In the genomic region with DNA sequence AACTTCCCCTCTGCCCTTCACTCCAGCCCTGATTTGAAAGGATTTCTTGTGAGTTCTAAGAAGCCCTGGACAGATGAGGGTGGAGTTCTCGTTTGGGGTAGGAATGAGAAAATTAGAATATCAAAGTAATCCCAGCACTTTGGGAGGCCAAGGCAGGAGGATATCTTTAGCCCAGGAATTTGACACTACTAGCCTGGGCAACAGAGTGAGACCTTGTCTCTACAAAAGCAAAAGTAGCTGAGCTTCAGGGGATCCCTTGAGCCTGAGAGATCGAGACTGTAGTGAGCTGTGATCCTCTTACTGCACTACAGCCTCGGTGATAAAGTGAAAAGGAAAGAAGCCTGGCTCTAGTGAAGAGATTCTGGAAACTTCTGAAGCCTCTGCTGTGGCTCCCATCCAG, we compare ENCODE assay signal across 26 cellular contexts.
"Had no signal": no experiment of that assay in that cellular context is flagged by ENCODE, and none has a peak within 500 bp of the region (broad histone marks: within the 10 kb centered on the region; RNA-seq: fewer than 3 reads in every experiment).

No MANE protein-coding gene starts in this region.

- H3K4me3 ChIP-seq: colonic mucosa, esophagus muscularis mucosa, gastroesophageal sphincter, heart left ventricle, hepatocyte, lung, mucosa of descending colon, psoas muscle, suprapubic skin, vagina had no signal

- H3K9me3 ChIP-seq: colonic mucosa, esophagus muscularis mucosa, gastroesophageal sphincter, heart left ventricle, mucosa of descending colon, psoas muscle, suprapubic skin, vagina had no signal

- H3K27me3 Mint-ChIP-seq: dendritic cell treated with granulocyte-macrophage colony-stimulating factor and Interleukin-4, amounts not matched to agents 40 ng/mL and 50 ng/mL, for 4 days; memory B cell; naive thymus-derived CD4-positive, alpha-beta T cell; stimulated activated naive B cell treated with anti-CD40 and anti-IgM and Interleukin-4, amounts not matched to agents 10 μg/mL and 1 μg/mL and 100 μg/mL, for 72 hours; stimulated activated naive CD8-positive, alpha-beta T cell treated with anti-CD3 and anti-CD28 coated beads, Interleukin-15, amount 100 ng/mL, for 72 hours had no signal

- H2AFZ ChIP-seq: hepatocyte had no signal

- H3K4me1 Mint-ChIP-seq: memory B cell; mesothelial cell of epicardium; stimulated activated naive B cell treated with anti-CD40 and anti-IgM and Interleukin-4, amounts not matched to agents 10 μg/mL and 1 μg/mL and 100 μg/mL, for 72 hours; stimulated activated naive CD8-positive, alpha-beta T cell treated with anti-CD3 and anti-CD28 coated beads, Interleukin-15, amount 100 ng/mL, for 72 hours had no signal

- H3K36me3 Mint-ChIP-seq: stimulated activated naive B cell treated with anti-CD40 and anti-IgM and Interleukin-4, amounts not matched to agents 10 μg/mL and 1 μg/mL and 100 μg/mL, for 72 hours had no signal

- H3K4me1 ChIP-seq: colonic mucosa, esophagus muscularis mucosa, foreskin keratinocyte, psoas muscle, suprapubic skin, vagina had no signal

- H3K4me2 ChIP-seq: hepatocyte had no signal

- DNase-seq: colonic mucosa; effector CD8-positive, alpha-beta T cell; foreskin keratinocyte; heart left ventricle; left cardiac atrium; mucosa of descending colon; naive thymus-derived CD4-positive, alpha-beta T cell; nucleus accumbens; psoas muscle; right cardiac atrium; small intestine; stimulated activated CD4-positive, alpha-beta T cell treated with anti-CD3 and anti-CD28 coated beads, Interleukin-15, amount 100 ng/mL, for 24 hours; stimulated activated CD4-positive, alpha-beta T cell treated with anti-CD3 and anti-CD28 coated beads, Interleukin-2, amount 100 ng/mL, for 48 hours; stimulated activated naive B cell treated with anti-CD40 and anti-IgM and Interleukin-4, amounts not matched to agents 10 μg/mL and 1 μg/mL and 100 μg/mL, for 72 hours; stimulated activated naive CD8-positive, alpha-beta T cell treated with anti-CD3 and anti-CD28 coated beads, Interleukin-15, amount 100 ng/mL, for 72 hours; trophoblast cell had no signal

- H3K27me3 ChIP-seq: colonic mucosa, esophagus muscularis mucosa, foreskin keratinocyte, gastroesophageal sphincter, heart left ventricle, hepatocyte, suprapubic skin, vagina had no signal

- H3K36me3 ChIP-seq: colonic mucosa, heart left ventricle, suprapubic skin, vagina had no signal

- H3K27ac ChIP-seq: colonic mucosa, foreskin keratinocyte, gastroesophageal sphincter, heart left ventricle, hepatocyte, psoas muscle, suprapubic skin, vagina had no signal

- ATAC-seq: foreskin keratinocyte; gastroesophageal sphincter; heart left ventricle; left cardiac atrium; mucosa of descending colon; naive thymus-derived CD4-positive, alpha-beta T cell; psoas muscle; right cardiac atrium; stimulated activated naive B cell treated with anti-CD40 and anti-IgM and Interleukin-4, amounts not matched to agents 10 μg/mL and 1 μg/mL and 100 μg/mL, for 72 hours; stimulated activated naive CD8-positive, alpha-beta T cell treated with anti-CD3 and anti-CD28 coated beads, Interleukin-15, amount 100 ng/mL, for 72 hours had no signal

- H3K4me3 Mint-ChIP-seq: dendritic cell treated with granulocyte-macrophage colony-stimulating factor and Interleukin-4, amounts not matched to agents 40 ng/mL and 50 ng/mL, for 4 days; memory B cell; mesothelial cell of epicardium; naive thymus-derived CD4-positive, alpha-beta T cell; nephron; stimulated activated naive B cell treated with anti-CD40 and anti-IgM and Interleukin-4, amounts not matched to agents 10 μg/mL and 1 μg/mL and 100 μg/mL, for 72 hours; stimulated activated naive CD8-positive, alpha-beta T cell treated with anti-CD3 and anti-CD28 coated beads, Interleukin-15, amount 100 ng/mL, for 72 hours had no signal

- H3K27ac Mint-ChIP-seq: dendritic cell treated with granulocyte-macrophage colony-stimulating factor and Interleukin-4, amounts not matched to agents 40 ng/mL and 50 ng/mL, for 4 days; memory B cell; nephron; stimulated activated naive B cell treated with anti-CD40 and anti-IgM and Interleukin-4, amounts not matched to agents 10 μg/mL and 1 μg/mL and 100 μg/mL, for 72 hours; stimulated activated naive CD8-positive, alpha-beta T cell treated with anti-CD3 and anti-CD28 coated beads, Interleukin-15, amount 100 ng/mL, for 72 hours had no signal

- H3K9me3 Mint-ChIP-seq: dendritic cell treated with granulocyte-macrophage colony-stimulating factor and Interleukin-4, amounts not matched to agents 40 ng/mL and 50 ng/mL, for 4 days; memory B cell; mesothelial cell of epicardium; naive thymus-derived CD4-positive, alpha-beta T cell; nephron; stimulated activated naive B cell treated with anti-CD40 and anti-IgM and Interleukin-4, amounts not matched to agents 10 μg/mL and 1 μg/mL and 100 μg/mL, for 72 hours; stimulated activated naive CD8-positive, alpha-beta T cell treated with anti-CD3 and anti-CD28 coated beads, Interleukin-15, amount 100 ng/mL, for 72 hours had no signal
